In genomic region chr10:662686-663465, GRCh38 we compare ENCODE assay signal across 20 cellular contexts. TPM values are rescaled to one million over a fixed set of nuclear protein-coding genes. Genes with fewer than 3 reads are reported as not detected.
DNase-seq lines count a peak whose midpoint lies in the region; ATAC-seq and TF ChIP-seq lines count a peak whose summit lies in the region.
"Had no signal": no experiment of that assay in that cellular context is flagged by ENCODE, and none has a peak within 500 bp of the region (broad histone marks: within the 10 kb centered on the region; RNA-seq: fewer than 3 reads in every experiment).

No MANE protein-coding gene starts in this region.

- peaks cover 11% of the 10 kb centered on the region for H3K4me1 Mint-ChIP-seq in WTC11
- peaks cover 6 to 9% of the 10 kb centered on the region in 2 donors for H3K4me1 Mint-ChIP-seq in effector memory CD8-positive, alpha-beta T cell (ENCODE audit: low read depth in 2 of 2)
- peaks cover 51% of the 10 kb centered on the region for H3K4me1 Mint-ChIP-seq in nephron
- peaks cover 5% of the 10 kb centered on the region for H3K4me1 Mint-ChIP-seq in CD4-positive, alpha-beta T cell (ENCODE audit: low read depth)
- H3K4me1 Mint-ChIP-seq: activated naive CD8-positive, alpha-beta T cell treated with anti-CD3 and anti-CD28 coated beads, Interleukin-2, amount 10 ng/mL, durations not matched to agents 7 days and 5 days had no signal

- H3K9me3 ChIP-seq in stomach smooth muscle (ENCODE audit: control insufficient read depth in 2 of 2, low read length in 2 of 2) = no peaks in the 10 kb centered on the region
- H3K9me3 ChIP-seq in CD4-positive, alpha-beta T cell (ENCODE audit: control insufficient read depth, low read length) = no peaks in the 10 kb centered on the region
- H3K9me3 ChIP-seq: right lobe of liver, suprapubic skin had no signal

- POLR2A ChIA-PET in WTC11 (lab: Charles Lee) = no interaction called here
- POLR2A ChIA-PET in CD4-positive, alpha-beta T cell (lab: Charles Lee) = no interaction called here

- intact Hi-C loops in CD4-positive, alpha-beta T cell (cut with DNase I, micrococcal nuclease) = no loop called here

- no peaks in the 10 kb centered on the region for H3K36me3 ChIP-seq in stomach smooth muscle (ENCODE audit: control insufficient read depth in 2 of 2, insufficient read depth in 2 of 2, low read length in 2 of 2)
- H3K36me3 ChIP-seq: right lobe of liver, suprapubic skin had no signal

- H3K4me1 ChIP-seq in stomach smooth muscle (ENCODE audit: control insufficient read depth, insufficient read depth, low read length) = peaks cover 60% of the 10 kb centered on the region

- CTCF ChIA-PET in WTC11 (lab: Charles Lee) = interaction anchor here (1.3 to 2.6 kb wide), 2 partner anchors 126 to 151 kb away, joined by 3 to 8 read pairs; no protein-coding TSS in a partner anchor
- CTCF ChIA-PET in CD4-positive, alpha-beta T cell (lab: Charles Lee) = no interaction called here

- H3K36me3 Mint-ChIP-seq in WTC11 (no peaks in the 10 kb centered on the region), nephron (ENCODE audit: low read depth) (no peaks in the 10 kb centered on the region)
- no peaks in the 10 kb centered on the region for H3K36me3 Mint-ChIP-seq in effector memory CD8-positive, alpha-beta T cell (ENCODE audit: insufficient read depth)
- H3K36me3 Mint-ChIP-seq in CD4-positive, alpha-beta T cell (ENCODE audit: low read depth) = no peaks in the 10 kb centered on the region
- H3K36me3 Mint-ChIP-seq: activated naive CD8-positive, alpha-beta T cell treated with anti-CD3 and anti-CD28 coated beads, Interleukin-2, amount 10 ng/mL, durations not matched to agents 7 days and 5 days; IgD-negative memory B cell had no signal

- H3K27me3 ChIP-seq in stomach smooth muscle (ENCODE audit: control insufficient read depth in 1 of 2, insufficient read depth in 2 of 2, low read length in 2 of 2) = no peaks in the 10 kb centered on the region
- no peaks in the 10 kb centered on the region for H3K27me3 ChIP-seq in CD4-positive, alpha-beta T cell (ENCODE audit: control insufficient read depth, insufficient read depth, low read length)
- H3K27me3 ChIP-seq: right lobe of liver, suprapubic skin had no signal

- no peak overlapping the region for H3K4me3 Mint-ChIP-seq in WTC11
- peak overlapping the region in 1 of 2 donors; percentile 19 for H3K4me3 Mint-ChIP-seq in effector memory CD8-positive, alpha-beta T cell
- H3K4me3 Mint-ChIP-seq in nephron = no peak overlapping the region
- no peak overlapping the region for H3K4me3 Mint-ChIP-seq in CD4-positive, alpha-beta T cell
- H3K4me3 Mint-ChIP-seq: activated naive CD8-positive, alpha-beta T cell treated with anti-CD3 and anti-CD28 coated beads, Interleukin-2, amount 10 ng/mL, durations not matched to agents 7 days and 5 days; activated T-helper 1 cell treated with anti-CD3 and anti-CD28 coated beads, Interleukin-12 subunit alpha, Interleukin-12 subunit beta, Interleukin-2, Interleukin-4 antibody, amounts not matched to agents 30 ng/mL and 10 ng/mL and 1 ng/mL, durations not matched to agents 14 hours and 24 hours and 36 hours; IgD-negative memory B cell had no signal

- DNase-seq in WTC11 (ENCODE audit: low spot score) (no peak), NCI-H2227 treated with DMSO at 0.1 percent for 48 hours (lab: John Stamatoyannopoulos, UW) (no peak), NK-92 (lab: John Stamatoyannopoulos, UW; ENCODE audit: unreplicated experiment) (no peak), SW 1271 (lab: John Stamatoyannopoulos, UW) (no peak)
- DNase-seq in effector memory CD8-positive, alpha-beta T cell = no peak
- no peak for DNase-seq in CD4-positive, alpha-beta T cell
- DNase-seq: activated CD8-positive, alpha-beta memory T cell treated with anti-CD3 and anti-CD28 coated beads for 24 hours; activated naive CD8-positive, alpha-beta T cell treated with anti-CD3 and anti-CD28 coated beads, Interleukin-2, amount 10 ng/mL, durations not matched to agents 7 days and 5 days; AML-193; H7; MM.1S; NCI-H187 treated with DMSO at 0.1 percent for 48 hours; stimulated activated CD4-positive, alpha-beta T cell treated with anti-CD3 and anti-CD28 coated beads, Interleukin-2, amount 100 ng/mL, for 24 hours had no signal

- peak overlapping the region; percentile 60 for H3K27ac ChIP-seq in stomach smooth muscle (ENCODE audit: low read length)
- no peak overlapping the region for H3K27ac ChIP-seq in CD4-positive, alpha-beta T cell (ENCODE audit: low read depth, low read length)
- H3K27ac ChIP-seq: right lobe of liver, suprapubic skin had no signal

- H3K9me3 Mint-ChIP-seq in WTC11 (no peaks in the 10 kb centered on the region; the same call in 1 of the 2 replicates), nephron (no peaks in the 10 kb centered on the region)
- H3K9me3 Mint-ChIP-seq in effector memory CD8-positive, alpha-beta T cell = no peaks in the 10 kb centered on the region
- H3K9me3 Mint-ChIP-seq in CD4-positive, alpha-beta T cell = no peaks in the 10 kb centered on the region
- H3K9me3 Mint-ChIP-seq: activated naive CD8-positive, alpha-beta T cell treated with anti-CD3 and anti-CD28 coated beads, Interleukin-2, amount 10 ng/mL, durations not matched to agents 7 days and 5 days; activated T-helper 1 cell treated with anti-CD3 and anti-CD28 coated beads, Interleukin-12 subunit alpha, Interleukin-12 subunit beta, Interleukin-2, Interleukin-4 antibody, amounts not matched to agents 30 ng/mL and 10 ng/mL and 1 ng/mL, durations not matched to agents 14 hours and 24 hours and 36 hours; IgD-negative memory B cell had no signal

- H3K9ac ChIP-seq in stomach smooth muscle (ENCODE audit: low read length in 2 of 2) = peak overlapping the region in 1 of 2 donors; percentile 2

- H3K27me3 Mint-ChIP-seq in WTC11 (ENCODE audit: low read depth) = no peaks in the 10 kb centered on the region
- peaks cover 15 to 35% of the 10 kb centered on the region in 2 donors for H3K27me3 Mint-ChIP-seq in effector memory CD8-positive, alpha-beta T cell
- H3K27me3 Mint-ChIP-seq in nephron (ENCODE audit: low read depth) = no peaks in the 10 kb centered on the region
- H3K27me3 Mint-ChIP-seq in CD4-positive, alpha-beta T cell = peaks cover 18% of the 10 kb centered on the region
- H3K27me3 Mint-ChIP-seq: activated naive CD8-positive, alpha-beta T cell treated with anti-CD3 and anti-CD28 coated beads, Interleukin-2, amount 10 ng/mL, durations not matched to agents 7 days and 5 days had no signal

- no peak for ATAC-seq in WTC11
- ATAC-seq in effector memory CD8-positive, alpha-beta T cell (replicated peaks) = peak; percentile 76
- no peak for ATAC-seq in CD4-positive, alpha-beta T cell (ENCODE audit: poor library complexity)

- TF ChIP-seq CTCF in WTC11 (IDR thresholded peaks at IDR 0.05) (no peak), nephron (IDR thresholded peaks at IDR 0.05; ENCODE audit: unreplicated experiment in 3 of 3) (no peak)
- no peak for TF ChIP-seq CTCF in CD4-positive, alpha-beta T cell (IDR thresholded peaks at IDR 0.05)

- H3K4me3 ChIP-seq in stomach smooth muscle (ENCODE audit: low read length in 2 of 2) = peak overlapping the region in 1 of 2 donors; percentile 35
- H3K4me3 ChIP-seq: lung, right lobe of liver, suprapubic skin had no signal

- 0 out of 2 replicates have a peak overlapping the region, but pooled peaks have one; percentile 1 for H3K27ac Mint-ChIP-seq in WTC11
- no peak overlapping the region for H3K27ac Mint-ChIP-seq in effector memory CD8-positive, alpha-beta T cell
- H3K27ac Mint-ChIP-seq in nephron = peak overlapping the region in 2 of 3 experiments; percentile 13
- no peak overlapping the region for H3K27ac Mint-ChIP-seq in CD4-positive, alpha-beta T cell
- H3K27ac Mint-ChIP-seq: activated naive CD8-positive, alpha-beta T cell treated with anti-CD3 and anti-CD28 coated beads, Interleukin-2, amount 10 ng/mL, durations not matched to agents 7 days and 5 days; activated T-helper 1 cell treated with anti-CD3 and anti-CD28 coated beads, Interleukin-12 subunit alpha, Interleukin-12 subunit beta, Interleukin-2, Interleukin-4 antibody, amounts not matched to agents 30 ng/mL and 10 ng/mL and 1 ng/mL, durations not matched to agents 14 hours and 24 hours and 36 hours had no signal

TF ChIP-seq in WTC11, 78 proteins besides CTCF, POLR2A, EP300 and RAD21 (continues in another document):
- TF ChIP-seq MAX (CRISPR knock-in tag; IDR thresholded peaks at IDR 0.05) (no peak), MYBL2 (CRISPR knock-in tag; IDR thresholded peaks at IDR 0.05) (no peak), KAT7 (CRISPR knock-in tag; IDR thresholded peaks at IDR 0.05; ENCODE audit: borderline replicate concordance) (no peak), ZNF512 (CRISPR knock-in tag; IDR thresholded peaks at IDR 0.05; ENCODE audit: borderline replicate concordance) (no peak), ZNF317 (CRISPR knock-in tag; IDR thresholded peaks at IDR 0.05; ENCODE audit: borderline replicate concordance, low read depth) (no peak)

RNA-seq across cellular contexts. Expression of gene DIP2C, which starts 26.6 kb away (rescaled TPM):
- total RNA-seq in WTC11 (2021) = 10.9 to 11.0 TPM (median 11.0 TPM) in 3 replicates
- total RNA-seq in CD4-positive, alpha-beta T cell = 1 to 10 TPM; 4.1 TPM

Comparison
In these comparisons a context has a peak if more than half of its experiments do, and no peak if none do; other contexts are left out.
1. H3K27ac Mint-ChIP-seq: peak in WTC11 (single experiment) and nephron (2 of 3); none in effector memory CD8-positive, alpha-beta T cell (0 of 2) and CD4-positive, alpha-beta T cell (single experiment).